20 cellular contexts compared by ENCODE assay signal in the genomic region with DNA sequence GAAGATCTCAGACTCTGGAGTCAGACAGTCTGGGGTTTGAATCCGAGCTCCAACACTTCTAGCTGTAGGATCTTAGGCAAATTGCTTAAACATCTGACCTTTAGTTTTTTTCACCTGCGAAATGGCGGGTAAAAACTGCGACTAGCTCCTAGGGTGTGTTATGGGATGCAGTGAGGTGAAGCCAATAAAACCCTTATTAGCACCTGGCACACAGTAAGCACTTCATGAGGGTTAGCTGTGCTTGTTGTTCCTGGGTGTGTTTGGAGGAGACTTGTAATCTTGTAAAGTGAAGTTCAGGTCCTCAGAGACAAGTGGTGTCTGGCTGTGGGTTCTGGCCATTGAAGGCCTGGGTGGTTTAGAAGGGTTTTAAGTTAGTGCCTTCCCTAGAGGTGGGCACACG.
DNase-seq lines count a peak whose midpoint lies in the region; ATAC-seq, FAIRE-seq and TF ChIP-seq lines count a peak whose summit lies in the region.
"Had no signal": no experiment of that assay in that cellular context is flagged by ENCODE, and none has a peak within 500 bp of the region (broad histone marks: within the 10 kb centered on the region; RNA-seq: fewer than 3 reads in every experiment).

No MANE protein-coding gene starts in this region.

- peaks cover 84 to 100% of the 10 kb centered on the region in 2 donors for H3K4me1 Mint-ChIP-seq in immature natural killer cell
- H3K4me1 Mint-ChIP-seq: mesothelial cell of epicardium had no signal

- peak; percentile 22 for DNase-seq in NCI-H510A treated with DMSO at 0.1 percent for 48 hours (lab: John Stamatoyannopoulos, UW)
- DNase-seq in NCI-H510A (lab: John Stamatoyannopoulos, UW), result no peak
- DNase-seq in LNCaP clone FGC (ENCODE audit: low read depth), result peak; percentile 71
- DNase-seq in immature natural killer cell, result no peak
- DNase-seq in small intestine, result peak; percentile 44
- no peak for DNase-seq in COLO668 (lab: John Stamatoyannopoulos, UW; ENCODE audit: unreplicated experiment)
- DNase-seq in GM12891 (ENCODE audit: insufficient read length, low spot score), result no peak
- DNase-seq: activated CD4-positive, alpha-beta T cell treated with anti-CD3 and anti-CD28 coated beads, Interleukin-2, amount 50 U/mL, for 1 hour; activated naive CD8-positive, alpha-beta T cell treated with anti-CD3 and anti-CD28 coated beads, Interleukin-2, amount 10 ng/mL, durations not matched to agents 7 days and 5 days; stimulated activated CD4-positive, alpha-beta T cell treated with anti-CD3 and anti-CD28 coated beads, Interleukin-1b, Interleukin-23, amount 100 ng/mL, for 48 hours; trophoblast cell had no signal

- peaks cover 0 to 24% (median 4%) of the 10 kb centered on the region in 3 donors for H3K36me3 Mint-ChIP-seq in immature natural killer cell
- H3K36me3 Mint-ChIP-seq: activated naive CD8-positive, alpha-beta T cell treated with anti-CD3 and anti-CD28 coated beads, Interleukin-2, amount 10 ng/mL, durations not matched to agents 7 days and 5 days; mesothelial cell of epicardium had no signal

- H3K27me3 ChIP-seq in small intestine (ENCODE audit: control insufficient read depth in 2 of 2, insufficient read depth in 2 of 2, low read length in 2 of 2), result no peaks in the 10 kb centered on the region

- H3K4me1 ChIP-seq in small intestine (ENCODE audit: control insufficient read depth in 2 of 2, insufficient read depth in 1 of 2, low read depth in 1 of 2, low read length in 1 of 2), result peaks cover 0 to 4% of the 10 kb centered on the region in 2 donors

- no peak for ATAC-seq in HG03460 (IDR thresholded peaks at IDR 0.05; ENCODE audit: unreplicated experiment)
- ATAC-seq: K562 had no signal

- no peaks in the 10 kb centered on the region for H3K9me3 ChIP-seq in small intestine (ENCODE audit: control insufficient read depth, low read depth)

- H3K27ac ChIP-seq in small intestine (ENCODE audit: low read depth in 1 of 2, low read length in 1 of 2), result no peak overlapping the region
- H3K27ac ChIP-seq: parathyroid adenoma, WERI-Rb-1 had no signal

- H3K27ac Mint-ChIP-seq in immature natural killer cell, result peak overlapping the region; percentile 70 to 96 (median 88)
- H3K27ac Mint-ChIP-seq: activated naive CD8-positive, alpha-beta T cell treated with anti-CD3 and anti-CD28 coated beads, Interleukin-2, amount 10 ng/mL, durations not matched to agents 7 days and 5 days; activated T-helper 2 cell treated with anti-CD3 and anti-CD28 coated beads, Interferon-gamma antibody, Interleukin-2, Interleukin-4, amounts not matched to agents 10 μg/mL and 5 μg/mL and 100 μg/mL, durations not matched to agents 14 hours and 24 hours and 36 hours; mesothelial cell of epicardium; nephron had no signal

- H3K9me3 Mint-ChIP-seq in immature natural killer cell, result no peaks in the 10 kb centered on the region
- H3K9me3 Mint-ChIP-seq: activated naive CD8-positive, alpha-beta T cell treated with anti-CD3 and anti-CD28 coated beads, Interleukin-2, amount 10 ng/mL, durations not matched to agents 7 days and 5 days; activated T-helper 2 cell treated with anti-CD3 and anti-CD28 coated beads, Interferon-gamma antibody, Interleukin-2, Interleukin-4, amounts not matched to agents 10 μg/mL and 5 μg/mL and 100 μg/mL, durations not matched to agents 14 hours and 24 hours and 36 hours; brain; mesothelial cell of epicardium; nephron had no signal

- H3K36me3 ChIP-seq in small intestine (ENCODE audit: control insufficient read depth in 2 of 2, insufficient read depth in 2 of 2, low read length in 2 of 2), result no peaks in the 10 kb centered on the region
- H3K36me3 ChIP-seq: WERI-Rb-1 had no signal

- peaks cover 0 to 4% (median 2%) of the 10 kb centered on the region in 3 donors for H3K27me3 Mint-ChIP-seq in immature natural killer cell (ENCODE audit: low read depth in 3 of 3)

- H3K4me3 Mint-ChIP-seq in immature natural killer cell, result peak overlapping the region in 3 of 5 donors; percentile 7 to 76 (median 43)
- H3K4me3 Mint-ChIP-seq: activated naive CD8-positive, alpha-beta T cell treated with anti-CD3 and anti-CD28 coated beads, Interleukin-2, amount 10 ng/mL, durations not matched to agents 7 days and 5 days; brain; mesothelial cell of epicardium; nephron had no signal

- 46 to 68% (median 47%) methylated on average over 5 of the region's 5 CpGs for WGBS in small intestine, 3 donors

- no peak for TF ChIP-seq POLR2A in GM12891 (IDR thresholded peaks at IDR 0.05; ENCODE audit: low read depth, low read length)

- FAIRE-seq in small intestine (lab: Jason Lieb, UNC) (no peak), GM12891 (lab: Jason Lieb, UNC) (no peak)
- FAIRE-seq: K562, RCC 7860 had no signal

- no peak overlapping the region for H3K4me3 ChIP-seq in LNCaP clone FGC (ENCODE audit: low read depth, low read length)
- H3K4me3 ChIP-seq in small intestine (ENCODE audit: low read depth in 1 of 2, low read length in 2 of 2), result no peak overlapping the region
- H3K4me3 ChIP-seq: K562 had no signal

- no peak for TF ChIP-seq CTCF in LNCaP clone FGC (IDR thresholded peaks at IDR 0.05; ENCODE audit: control insufficient read depth, extremely low read depth, insufficient read depth)

TF ChIP-seq in GM12891, 5 proteins besides CTCF, POLR2A, EP300 and RAD21:
- TF ChIP-seq POLR2AphosphoS5 (IDR thresholded peaks at IDR 0.05; ENCODE audit: low read depth, low read length) (no peak), SPI1 (IDR thresholded peaks at IDR 0.05; ENCODE audit: low read depth, low read length) (no peak), POU2F2 (IDR thresholded peaks at IDR 0.05; ENCODE audit: low read depth, low read length) (no peak), PAX5 (IDR thresholded peaks at IDR 0.05; ENCODE audit: insufficient read depth, low read length, severe bottlenecking) (no peak), TAF1 (IDR thresholded peaks at IDR 0.05; ENCODE audit: low read depth, low read length) (no peak)
TF ChIP-seq in GM12891: peak in this region for 0.

Comparison
In these comparisons a context has a peak if more than half of its experiments do, and no peak if none do; other contexts are left out.
1. DNase-seq: peak in NCI-H510A treated with DMSO at 0.1 percent for 48 hours (single experiment), LNCaP clone FGC (single experiment) and small intestine (single experiment); none in NCI-H510A (single experiment), immature natural killer cell (0 of 3), COLO668 (single experiment) and GM12891 (single experiment).